In the genomic region with DNA sequence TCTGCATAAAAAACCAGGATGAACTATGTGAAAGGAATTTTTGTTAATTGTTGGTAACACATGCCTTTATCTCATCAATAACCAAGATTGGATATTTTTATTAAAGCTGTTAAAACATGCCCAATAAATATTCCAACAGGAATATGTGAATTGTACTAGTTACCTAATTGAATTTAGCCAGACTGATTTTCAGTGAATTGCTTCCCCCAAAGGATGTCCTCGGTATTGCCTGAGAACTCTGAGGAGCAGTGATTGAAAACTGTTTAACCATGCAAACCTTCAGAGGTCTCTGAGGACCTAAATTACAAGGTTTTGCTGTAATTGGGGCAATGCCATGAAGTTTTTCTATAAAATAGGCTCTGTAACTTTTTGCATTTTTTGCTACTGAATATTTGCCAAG, we compare ENCODE assay signal across 9 cellular contexts.
DNase-seq lines count a peak whose midpoint lies in the region; ATAC-seq and TF ChIP-seq lines count a peak whose summit lies in the region.
"Had no signal": no experiment of that assay in that cellular context is flagged by ENCODE, and none has a peak within 500 bp of the region (broad histone marks: within the 10 kb centered on the region; RNA-seq: fewer than 3 reads in every experiment).

No MANE protein-coding gene starts in this region.

- intact Hi-C loops in lower lobe of right lung (cut with DNase I) = no loop called here

- no peak overlapping the region for H3K27ac ChIP-seq in lower lobe of right lung

- ATAC-seq in lower lobe of right lung = no peak
- ATAC-seq in HG03439 (IDR thresholded peaks at IDR 0.05; ENCODE audit: unreplicated experiment) = no peak
- ATAC-seq in GM19395 (IDR thresholded peaks at IDR 0.05; ENCODE audit: unreplicated experiment) = no peak
- ATAC-seq in GM21529 (IDR thresholded peaks at IDR 0.05; ENCODE audit: unreplicated experiment) = no peak

- H3K4me1 ChIP-seq in lower lobe of right lung = no peaks in the 10 kb centered on the region

- H3K27me3 ChIP-seq in BJ (ENCODE audit: control insufficient read depth, insufficient read depth, low read length) (no peaks in the 10 kb centered on the region), lower lobe of right lung (ENCODE audit: low read depth) (no peaks in the 10 kb centered on the region)

- no peaks in the 10 kb centered on the region for H3K9me3 ChIP-seq in lower lobe of right lung

- CTCF ChIA-PET in BJ (lab: Yijun Ruan, JAX) = interaction anchor here (0.7 to 1.9 kb wide), 4 partner anchors 11 to 564 kb away, joined by 3 to 6 read pairs (median 3); no protein-coding TSS in a partner anchor

- in situ Hi-C loops in astrocyte of the cerebellum (cut with HindIII; ENCODE audit: low sequenced_read_pairs) = no loop called here

- H3K36me3 ChIP-seq in BJ (ENCODE audit: control insufficient read depth, insufficient read depth, low read length) = peaks cover 1% of the 10 kb centered on the region; the same call in 1 of the 2 replicates
- peaks cover 40% of the 10 kb centered on the region for H3K36me3 ChIP-seq in lower lobe of right lung

- TF ChIP-seq CTCF in BJ (IDR thresholded peaks at IDR 0.05; ENCODE audit: insufficient read depth, low read depth, low read length) (peak; percentile 44), astrocyte of the cerebellum (IDR thresholded peaks at IDR 0.05; ENCODE audit: low read depth, low read length, missing control alignments) (peak; percentile 60), lower lobe of right lung (IDR thresholded peaks at IDR 0.05) (peak; percentile 33)

- no peak overlapping the region for H3K4me3 ChIP-seq in BJ (ENCODE audit: low read depth, low read length)
- no peak overlapping the region for H3K4me3 ChIP-seq in astrocyte of the cerebellum (ENCODE audit: low read depth, low read length)
- no peak overlapping the region for H3K4me3 ChIP-seq in lower lobe of right lung

- POLR2A ChIA-PET in BJ (lab: Charles Lee) = no interaction called here

- DNase-seq in BJ (ENCODE audit: low read depth) = no peak
- peak; percentile 3 for DNase-seq in HCEC 1CT
- DNase-seq in astrocyte of the cerebellum (ENCODE audit: low read depth) = no peak
- DNase-seq in lower lobe of right lung = no peak
- DNase-seq in activated gamma-delta T cell (lab: John Stamatoyannopoulos, UW) = no peak
- DNase-seq: NK-92 treated with Interleukin-12 subunit alpha and Interleukin-12 subunit beta, amount 100 ng/mL, for 24 hours had no signal
